In genomic region chr9:12766357-12766756, GRCh38 we compare ENCODE assay signal across 27 cellular contexts. TPM values are rescaled to one million over a fixed set of nuclear protein-coding genes. Genes with fewer than 3 reads are reported as not detected.
DNase-seq lines count a peak whose midpoint lies in the region; ATAC-seq and TF ChIP-seq lines count a peak whose summit lies in the region.
"Had no signal": no experiment of that assay in that cellular context is flagged by ENCODE, and none has a peak within 500 bp of the region (broad histone marks: within the 10 kb centered on the region; RNA-seq: fewer than 3 reads in every experiment).

No MANE protein-coding gene starts in this region.

- H3K4me3 Mint-ChIP-seq in MCF 10A (ENCODE audit: unreplicated experiment): no peak overlapping the region
- H3K4me3 Mint-ChIP-seq in activated T-helper 2 cell treated with anti-CD3 and anti-CD28 coated beads, Interferon-gamma antibody, Interleukin-2, Interleukin-4, amounts not matched to agents 10 μg/mL and 5 μg/mL and 100 μg/mL, durations not matched to agents 14 hours and 24 hours and 36 hours (ENCODE audit: low read depth): no peak overlapping the region
- H3K4me3 Mint-ChIP-seq: HFFc6, IgD-negative memory B cell had no signal

- CTCF ChIA-PET in MCF 10A (lab: Yijun Ruan, JAX) (interaction anchor here (0.5 to 0.9 kb wide), 3 partner anchors 10 to 1196 kb away, joined by 3 to 4 read pairs (median 4); no protein-coding TSS in a partner anchor), mammary epithelial cell (lab: Charles Lee; ENCODE audit: low non-redundant PET) (no interaction called here)

- H3K9me3 ChIP-seq in mammary epithelial cell (replicated peaks; ENCODE audit: insufficient read depth, low read length) (no peaks in the 10 kb centered on the region), mucosa of descending colon (no peaks in the 10 kb centered on the region), upper lobe of right lung (no peaks in the 10 kb centered on the region)
- H3K9me3 ChIP-seq: HAP-1, SJCRH30 had no signal

- H3K36me3 Mint-ChIP-seq in MCF 10A (ENCODE audit: insufficient read depth, unreplicated experiment): peaks cover 10% of the 10 kb centered on the region
- no peaks in the 10 kb centered on the region for H3K36me3 Mint-ChIP-seq in activated T-helper 2 cell treated with anti-CD3 and anti-CD28 coated beads, Interferon-gamma antibody, Interleukin-2, Interleukin-4, amounts not matched to agents 10 μg/mL and 5 μg/mL and 100 μg/mL, durations not matched to agents 14 hours and 24 hours and 36 hours (ENCODE audit: low read depth)
- H3K36me3 Mint-ChIP-seq: IgD-negative memory B cell had no signal

- no TSS peak for BruUV-seq in MCF 10A (replicated peaks; lab: Mats Ljungman, UMichigan)
- no TSS peak for BruUV-seq in mammary epithelial cell (replicated peaks; lab: Mats Ljungman, UMichigan)

- H3K27ac ChIP-seq in mammary epithelial cell (ENCODE audit: insufficient read depth, low read depth, low read length): no peak overlapping the region
- no peak overlapping the region for H3K27ac ChIP-seq in upper lobe of right lung
- H3K27ac ChIP-seq: GM23248, KMS-11, SJCRH30 had no signal

- H3K9me3 Mint-ChIP-seq in MCF 10A (ENCODE audit: unreplicated experiment): no peaks in the 10 kb centered on the region
- H3K9me3 Mint-ChIP-seq in activated T-helper 2 cell treated with anti-CD3 and anti-CD28 coated beads, Interferon-gamma antibody, Interleukin-2, Interleukin-4, amounts not matched to agents 10 μg/mL and 5 μg/mL and 100 μg/mL, durations not matched to agents 14 hours and 24 hours and 36 hours: peaks cover 10% of the 10 kb centered on the region
- H3K9me3 Mint-ChIP-seq: HFFc6 had no signal

- WGBS in mammary epithelial cell (ENCODE audit: low coverage, missing lambda C conversion rate): 83% methylated on average over 1 of the region's 1 CpG

- peak; percentile 20 for DNase-seq in MCF 10A (ENCODE audit: unreplicated experiment)
- no peak for DNase-seq in mammary epithelial cell
- DNase-seq in left lobe of liver (ENCODE audit: low spot score): no peak
- no peak for DNase-seq in mucosa of descending colon
- peak; percentile 65 for DNase-seq in upper lobe of right lung
- no peak for DNase-seq in NCI-H526 treated with DMSO at 0.1 percent for 48 hours (lab: John Stamatoyannopoulos, UW)
- DNase-seq in activated T-helper 2 cell treated with anti-CD3 and anti-CD28 coated beads, Interferon-gamma antibody, Interleukin-2, Interleukin-4, amounts not matched to agents 10 μg/mL and 5 μg/mL and 100 μg/mL, durations not matched to agents 14 hours and 24 hours and 36 hours (ENCODE audit: low spot score): no peak
- no peak for DNase-seq in DMS53 (lab: John Stamatoyannopoulos, UW)
- DNase-seq: 8988T; DMS153; GM23248; HFFc6; NCI-H1092 treated with DMSO at 0.1 percent for 48 hours; NCI-H1436; NCI-H187; NCI-H2081 treated with DMSO at 0.1 percent for 48 hours; NCI-H2171; NCI-H226; NCI-H510A; NCI-H748 treated with DMSO at 0.1 percent for 48 hours; NK-92 treated with Interleukin-12 subunit alpha and Interleukin-12 subunit beta, amount 100 ng/mL, for 24 hours; PC-3; SJCRH30 had no signal

- H3K27ac Mint-ChIP-seq in MCF 10A (ENCODE audit: low read depth, unreplicated experiment): no peak overlapping the region
- H3K27ac Mint-ChIP-seq in activated T-helper 2 cell treated with anti-CD3 and anti-CD28 coated beads, Interferon-gamma antibody, Interleukin-2, Interleukin-4, amounts not matched to agents 10 μg/mL and 5 μg/mL and 100 μg/mL, durations not matched to agents 14 hours and 24 hours and 36 hours: no peak overlapping the region
- H3K27ac Mint-ChIP-seq: HFFc6, IgD-negative memory B cell had no signal

- H3K4me1 Mint-ChIP-seq in MCF 10A (ENCODE audit: insufficient read depth, unreplicated experiment): peaks cover 6% of the 10 kb centered on the region
- H3K4me1 Mint-ChIP-seq in activated T-helper 2 cell treated with anti-CD3 and anti-CD28 coated beads, Interferon-gamma antibody, Interleukin-2, Interleukin-4, amounts not matched to agents 10 μg/mL and 5 μg/mL and 100 μg/mL, durations not matched to agents 14 hours and 24 hours and 36 hours (ENCODE audit: low read depth): no peaks in the 10 kb centered on the region
- H3K4me1 Mint-ChIP-seq: IgD-negative memory B cell had no signal

- dilution Hi-C loops in mammary epithelial cell (cut with HindIII; ENCODE audit: low sequenced_read_pairs): no loop called here

- no peaks in the 10 kb centered on the region for H3K27me3 Mint-ChIP-seq in MCF 10A (ENCODE audit: insufficient read depth, unreplicated experiment)
- H3K27me3 Mint-ChIP-seq in activated T-helper 2 cell treated with anti-CD3 and anti-CD28 coated beads, Interferon-gamma antibody, Interleukin-2, Interleukin-4, amounts not matched to agents 10 μg/mL and 5 μg/mL and 100 μg/mL, durations not matched to agents 14 hours and 24 hours and 36 hours (ENCODE audit: low read depth): no peaks in the 10 kb centered on the region
- H3K27me3 Mint-ChIP-seq: IgD-negative memory B cell had no signal

- H3K27me3 ChIP-seq in mammary epithelial cell (ENCODE audit: insufficient read depth, low read length): no peaks in the 10 kb centered on the region
- no peaks in the 10 kb centered on the region for H3K27me3 ChIP-seq in upper lobe of right lung
- H3K27me3 ChIP-seq: SJCRH30 had no signal

- no peak overlapping the region for H3K4me3 ChIP-seq in mammary epithelial cell (replicated peaks in 1 of 3; ENCODE audit: insufficient read depth in 1 of 3, low read depth in 2 of 3, low read length in 3 of 3)
- H3K4me3 ChIP-seq in mucosa of descending colon: no peak overlapping the region
- H3K4me3 ChIP-seq in upper lobe of right lung: no peak overlapping the region
- H3K4me3 ChIP-seq: GM23248, HAP-1, SJCRH30 had no signal

- no peak overlapping the region for H3K4me2 ChIP-seq in mammary epithelial cell (ENCODE audit: insufficient read depth, low read depth, low read length)
- H3K4me2 ChIP-seq: KMS-11 had no signal

- no peak for TF ChIP-seq CTCF in MCF 10A (IDR thresholded peaks at IDR 0.05; ENCODE audit: unreplicated experiment)
- no peak for TF ChIP-seq CTCF in mammary epithelial cell (conservative IDR thresholded peaks at IDR 0.05 in 1 of 2, IDR thresholded peaks at IDR 0.05 in 1 of 2; ENCODE audit: extremely low read depth in 1 of 2, insufficient read depth in 1 of 2, low read depth in 1 of 2, low read length in 2 of 2)
- no peak for TF ChIP-seq CTCF in mucosa of descending colon (IDR thresholded peaks at IDR 0.05)
- TF ChIP-seq CTCF in upper lobe of right lung (IDR thresholded peaks at IDR 0.05): no peak

- POLR2A ChIA-PET in MCF 10A (lab: Yijun Ruan, JAX): interaction anchor here (2.4 kb wide), 1 partner anchor 9 kb away, joined by 11 read pairs; the partner anchor contains the start of gene LURAP1L

- H3K4me1 ChIP-seq in mammary epithelial cell (ENCODE audit: insufficient read depth, low read length) (no peaks in the 10 kb centered on the region), mucosa of descending colon (ENCODE audit: low read depth) (peaks cover 19% of the 10 kb centered on the region), upper lobe of right lung (no peaks in the 10 kb centered on the region)
- H3K4me1 ChIP-seq: SJCRH30 had no signal

- in situ Hi-C loops in mammary epithelial cell (cut with MboI; ENCODE audit: low sequenced_read_pairs in 2 of 2): no loop called here

- H3K36me3 ChIP-seq in mammary epithelial cell (ENCODE audit: insufficient read depth, low read length): no peaks in the 10 kb centered on the region
- H3K36me3 ChIP-seq in mucosa of descending colon (ENCODE audit: low read depth): no peaks in the 10 kb centered on the region
- no peaks in the 10 kb centered on the region for H3K36me3 ChIP-seq in upper lobe of right lung
- H3K36me3 ChIP-seq: HAP-1, SJCRH30 had no signal

- ATAC-seq in left lobe of liver: peak; percentile 35
- ATAC-seq in mucosa of descending colon: peak; percentile 21
- ATAC-seq in upper lobe of right lung: peak; percentile 82
- ATAC-seq: PC-3, SK-N-SH treated with all-trans-retinoic acid at 6 μM for 48 hours had no signal

- intact Hi-C loops in MCF 10A (cut with micrococcal nuclease) (no loop called here), mammary epithelial cell (cut with micrococcal nuclease) (no loop called here), mucosa of descending colon (cut with DNase I, micrococcal nuclease) (no loop called here), upper lobe of right lung (cut with DNase I) (no loop called here)
- intact Hi-C loops in activated T-helper 2 cell treated with anti-CD3 and anti-CD28 coated beads, Interferon-gamma antibody, Interleukin-2, Interleukin-4, amounts not matched to agents 10 μg/mL and 5 μg/mL and 100 μg/mL, durations not matched to agents 14 hours and 24 hours and 36 hours (cut with micrococcal nuclease): no loop called here

- H4K20me1 ChIP-seq in mammary epithelial cell (ENCODE audit: insufficient read depth, low read length): no peaks in the 10 kb centered on the region

- H3K9ac ChIP-seq in mammary epithelial cell (ENCODE audit: insufficient read depth, low read length): no peak overlapping the region
- H3K9ac ChIP-seq: GM23248, KMS-11 had no signal

- H2AFZ ChIP-seq in mammary epithelial cell (ENCODE audit: low read depth, low read length): no peak overlapping the region
- H2AFZ ChIP-seq: GM23248 had no signal

- H3K79me2 ChIP-seq in mammary epithelial cell (ENCODE audit: insufficient read depth, low read length): no peaks in the 10 kb centered on the region

RNA-seq across cellular contexts. Expression of gene LURAP1L, which starts 8.5 kb away (rescaled TPM):
- total RNA-seq in MCF 10A (2022): 59.2 and 80.4 TPM in 2 replicates
- 10 to 100 TPM; 52.9 to 57.8 TPM for total RNA-seq in mammary epithelial cell
- 16.6 TPM for polyA plus RNA-seq in mammary epithelial cell
- 20.7 TPM for polyA minus RNA-seq in mammary epithelial cell
- 12.7 TPM for total RNA-seq in left lobe of liver
- total RNA-seq in mucosa of descending colon: 10 to 100 TPM; 22.3 to 31.8 (median 31.0) TPM
- 32.3 TPM for total RNA-seq in upper lobe of right lung
- not detected in 2 replicates for total RNA-seq in activated T-helper 2 cell treated with anti-CD3 and anti-CD28 coated beads, Interferon-gamma antibody, Interleukin-2, Interleukin-4, amounts not matched to agents 10 μg/mL and 5 μg/mL and 100 μg/mL, durations not matched to agents 14 hours and 24 hours and 36 hours
- polyA plus RNA-seq: IgD-negative memory B cell had no signal

Comparison
In these comparisons a context has a peak if more than half of its experiments do, and no peak if none do; other contexts are left out.
1. DNase-seq: peak in MCF 10A (single experiment) and upper lobe of right lung (single experiment); none in mammary epithelial cell (single experiment), left lobe of liver (single experiment), mucosa of descending colon (0 of 3), NCI-H526 treated with DMSO at 0.1 percent for 48 hours (single experiment), activated T-helper 2 cell treated with anti-CD3 and anti-CD28 coated beads, Interferon-gamma antibody, Interleukin-2, Interleukin-4, amounts not matched to agents 10 μg/mL and 5 μg/mL and 100 μg/mL, durations not matched to agents 14 hours and 24 hours and 36 hours (single experiment) and DMS53 (single experiment).
2. ATAC-seq: peak in every context shown above with its lines; median percentile 82 in upper lobe of right lung; 35 in left lobe of liver; 21 in mucosa of descending colon.
3. RNA of gene LURAP1L, which starts 8.5 kb away (total RNA-seq): 59.2 to 80.4 TPM in MCF 10A, 52.9 to 57.8 TPM in mammary epithelial cell, 32.3 TPM in upper lobe of right lung (single experiment), 22.3 to 31.8 TPM in mucosa of descending colon and 12.7 TPM in left lobe of liver (single experiment); not detected in activated T-helper 2 cell treated with anti-CD3 and anti-CD28 coated beads, Interferon-gamma antibody, Interleukin-2, Interleukin-4, amounts not matched to agents 10 μg/mL and 5 μg/mL and 100 μg/mL, durations not matched to agents 14 hours and 24 hours and 36 hours; every median in the first group is over 10 times any median in the second.